1 cellular context compared by ENCODE assay signal in genomic region chr1:233530665-233531386, GRCh38.
TF ChIP-seq lines count a peak whose summit lies in the region.

No MANE protein-coding gene starts in this region.

TF ChIP-seq in K562, 482 proteins besides CTCF, POLR2A, EP300 and RAD21 (continued from another document):
- TF ChIP-seq ZNF518B (CRISPR knock-in tag; IDR thresholded peaks at IDR 0.05) (no peak), ZBTB8A (IDR thresholded peaks at IDR 0.05; ENCODE audit: partially characterized antibody) (no peak), ZNF766 (CRISPR knock-in tag; conservative IDR thresholded peaks at IDR 0.05) (no peak), ZSCAN29 (IDR thresholded peaks at IDR 0.05) (no peak), ZNF3 (CRISPR knock-in tag; IDR thresholded peaks at IDR 0.05) (no peak), ELF4 (CRISPR knock-in tag; IDR thresholded peaks at IDR 0.05) (no peak), TRIM28 (IDR thresholded peaks at IDR 0.05) (peak; percentile 78), SNIP1 (IDR thresholded peaks at IDR 0.05; ENCODE audit: low read depth) (no peak), HMGN3 (IDR thresholded peaks at IDR 0.05; ENCODE audit: borderline replicate concordance, extremely low read depth, insufficient read length, low read depth, low read length) (no peak), TAL1 (IDR thresholded peaks at IDR 0.05) (no peak), NCOR1 (IDR thresholded peaks at IDR 0.05) (no peak), CCNT2 (IDR thresholded peaks at IDR 0.05; ENCODE audit: borderline replicate concordance, extremely low read depth, insufficient read length, low read depth, low read length) (no peak), NEUROD1 (IDR thresholded peaks at IDR 0.05; ENCODE audit: borderline replicate concordance, low read depth, low read length, partially characterized antibody) (no peak), RBM15 (IDR thresholded peaks at IDR 0.05; ENCODE audit: insufficient read depth, low read length) (no peak)
TF ChIP-seq in K562: peak in this region for 3.
